In the genomic region with DNA sequence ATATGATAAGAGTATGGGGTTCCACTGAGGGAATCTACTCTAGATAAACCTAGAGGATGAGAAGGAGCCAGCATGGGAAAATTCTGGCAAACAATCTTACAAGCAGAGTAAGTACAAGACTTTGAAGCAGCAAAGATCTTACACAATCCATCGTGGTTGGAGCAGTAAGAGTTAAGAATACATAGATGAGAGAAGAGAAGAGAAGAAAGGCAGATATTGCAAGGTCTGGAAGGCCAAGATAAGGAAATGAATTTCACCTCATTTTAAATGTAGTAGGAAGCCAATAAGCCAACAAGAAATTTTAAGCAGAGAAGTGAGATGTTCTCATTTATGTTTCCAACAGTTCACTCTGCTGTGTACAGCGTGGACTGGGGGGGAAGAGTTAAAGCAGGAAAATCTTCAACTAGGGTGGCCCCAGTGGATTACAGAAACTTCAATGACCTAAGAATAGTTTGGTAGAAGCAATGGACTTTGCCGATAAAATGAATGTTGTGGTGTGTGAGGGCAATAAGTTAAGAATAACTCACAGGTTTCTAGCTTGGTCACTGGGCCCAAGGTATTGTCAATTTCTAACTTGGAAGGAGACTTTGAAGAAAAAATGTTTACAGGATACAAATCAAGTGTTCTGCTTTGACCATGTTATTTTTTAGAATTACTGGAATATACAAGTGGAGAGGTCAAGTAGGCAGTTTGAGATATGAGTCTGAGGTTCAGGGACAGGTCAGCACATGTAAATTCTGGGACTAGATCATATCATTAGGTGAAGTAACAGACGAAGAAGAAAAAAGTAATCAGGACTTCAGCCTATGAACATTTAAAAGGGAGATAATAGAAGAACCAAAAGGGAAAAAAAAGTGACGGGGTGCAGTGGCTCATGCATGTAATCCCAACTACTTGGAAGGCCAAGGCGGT, we compare ENCODE assay signal across 1 cellular context.
TF ChIP-seq lines count a peak whose summit lies in the region.

No MANE protein-coding gene starts in this region.

TF ChIP-seq in K562, 482 proteins besides CTCF, POLR2A, EP300 and RAD21 (continued from another document and continues in another):
- TF ChIP-seq ZNF395 (CRISPR knock-in tag; IDR thresholded peaks at IDR 0.05) (peak; percentile 71), POLR2G (IDR thresholded peaks at IDR 0.05; ENCODE audit: low read depth, low read length) (no peak), SMAD4 (CRISPR knock-in tag; conservative IDR thresholded peaks at IDR 0.05) (peak; percentile 10), SMARCE1 (IDR thresholded peaks at IDR 0.05) (peak; percentile 94), SIRT6 (IDR thresholded peaks at IDR 0.05; ENCODE audit: low read depth, low read length) (no peak), EWSR1 (IDR thresholded peaks at IDR 0.05; ENCODE audit: borderline replicate concordance, low read depth, partially characterized antibody) (no peak), RBM15 (IDR thresholded peaks at IDR 0.05; ENCODE audit: insufficient read depth, low read length) (no peak), ARID3B (CRISPR knock-in tag; IDR thresholded peaks at IDR 0.05; ENCODE audit: borderline replicate concordance) (no peak), ZEB2 (IDR thresholded peaks at IDR 0.05) (peak; percentile 71; the same call in 1 of the 2 replicates), KAT7 (CRISPR knock-in tag; IDR thresholded peaks at IDR 0.05; ENCODE audit: borderline replicate concordance) (no peak), SREBF2 (CRISPR knock-in tag; IDR thresholded peaks at IDR 0.05) (no peak), PYGO2 (tag; IDR thresholded peaks at IDR 0.05) (no peak), RBM22 (IDR thresholded peaks at IDR 0.05; ENCODE audit: low read depth, low read length, poor library complexity, severe bottlenecking) (no peak), ZBED1 (IDR thresholded peaks at IDR 0.05) (no peak), ZNF134 (CRISPR knock-in tag; conservative IDR thresholded peaks at IDR 0.05) (no peak), ZKSCAN1 (IDR thresholded peaks at IDR 0.05; ENCODE audit: low read depth, low read length) (no peak), TAF7 (tag; IDR thresholded peaks at IDR 0.05) (no peak)
- TF ChIP-seq, protein P1, sequence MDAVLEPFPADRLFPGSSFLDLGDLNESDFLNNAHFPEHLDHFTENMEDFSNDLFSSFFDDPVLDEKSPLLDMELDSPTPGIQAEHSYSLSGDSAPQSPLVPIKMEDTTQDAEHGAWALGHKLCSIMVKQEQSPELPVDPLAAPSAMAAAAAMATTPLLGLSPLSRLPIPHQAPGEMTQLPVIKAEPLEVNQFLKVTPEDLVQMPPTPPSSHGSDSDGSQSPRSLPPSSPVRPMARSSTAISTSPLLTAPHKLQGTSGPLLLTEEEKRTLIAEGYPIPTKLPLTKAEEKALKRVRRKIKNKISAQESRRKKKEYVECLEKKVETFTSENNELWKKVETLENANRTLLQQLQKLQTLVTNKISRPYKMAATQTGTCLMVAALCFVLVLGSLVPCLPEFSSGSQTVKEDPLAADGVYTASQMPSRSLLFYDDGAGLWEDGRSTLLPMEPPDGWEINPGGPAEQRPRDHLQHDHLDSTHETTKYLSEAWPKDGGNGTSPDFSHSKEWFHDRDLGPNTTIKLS (IDR thresholded peaks at IDR 0.05; ENCODE audit: borderline replicate concordance, low read depth): no peak
- TF ChIP-seq, protein P2, sequence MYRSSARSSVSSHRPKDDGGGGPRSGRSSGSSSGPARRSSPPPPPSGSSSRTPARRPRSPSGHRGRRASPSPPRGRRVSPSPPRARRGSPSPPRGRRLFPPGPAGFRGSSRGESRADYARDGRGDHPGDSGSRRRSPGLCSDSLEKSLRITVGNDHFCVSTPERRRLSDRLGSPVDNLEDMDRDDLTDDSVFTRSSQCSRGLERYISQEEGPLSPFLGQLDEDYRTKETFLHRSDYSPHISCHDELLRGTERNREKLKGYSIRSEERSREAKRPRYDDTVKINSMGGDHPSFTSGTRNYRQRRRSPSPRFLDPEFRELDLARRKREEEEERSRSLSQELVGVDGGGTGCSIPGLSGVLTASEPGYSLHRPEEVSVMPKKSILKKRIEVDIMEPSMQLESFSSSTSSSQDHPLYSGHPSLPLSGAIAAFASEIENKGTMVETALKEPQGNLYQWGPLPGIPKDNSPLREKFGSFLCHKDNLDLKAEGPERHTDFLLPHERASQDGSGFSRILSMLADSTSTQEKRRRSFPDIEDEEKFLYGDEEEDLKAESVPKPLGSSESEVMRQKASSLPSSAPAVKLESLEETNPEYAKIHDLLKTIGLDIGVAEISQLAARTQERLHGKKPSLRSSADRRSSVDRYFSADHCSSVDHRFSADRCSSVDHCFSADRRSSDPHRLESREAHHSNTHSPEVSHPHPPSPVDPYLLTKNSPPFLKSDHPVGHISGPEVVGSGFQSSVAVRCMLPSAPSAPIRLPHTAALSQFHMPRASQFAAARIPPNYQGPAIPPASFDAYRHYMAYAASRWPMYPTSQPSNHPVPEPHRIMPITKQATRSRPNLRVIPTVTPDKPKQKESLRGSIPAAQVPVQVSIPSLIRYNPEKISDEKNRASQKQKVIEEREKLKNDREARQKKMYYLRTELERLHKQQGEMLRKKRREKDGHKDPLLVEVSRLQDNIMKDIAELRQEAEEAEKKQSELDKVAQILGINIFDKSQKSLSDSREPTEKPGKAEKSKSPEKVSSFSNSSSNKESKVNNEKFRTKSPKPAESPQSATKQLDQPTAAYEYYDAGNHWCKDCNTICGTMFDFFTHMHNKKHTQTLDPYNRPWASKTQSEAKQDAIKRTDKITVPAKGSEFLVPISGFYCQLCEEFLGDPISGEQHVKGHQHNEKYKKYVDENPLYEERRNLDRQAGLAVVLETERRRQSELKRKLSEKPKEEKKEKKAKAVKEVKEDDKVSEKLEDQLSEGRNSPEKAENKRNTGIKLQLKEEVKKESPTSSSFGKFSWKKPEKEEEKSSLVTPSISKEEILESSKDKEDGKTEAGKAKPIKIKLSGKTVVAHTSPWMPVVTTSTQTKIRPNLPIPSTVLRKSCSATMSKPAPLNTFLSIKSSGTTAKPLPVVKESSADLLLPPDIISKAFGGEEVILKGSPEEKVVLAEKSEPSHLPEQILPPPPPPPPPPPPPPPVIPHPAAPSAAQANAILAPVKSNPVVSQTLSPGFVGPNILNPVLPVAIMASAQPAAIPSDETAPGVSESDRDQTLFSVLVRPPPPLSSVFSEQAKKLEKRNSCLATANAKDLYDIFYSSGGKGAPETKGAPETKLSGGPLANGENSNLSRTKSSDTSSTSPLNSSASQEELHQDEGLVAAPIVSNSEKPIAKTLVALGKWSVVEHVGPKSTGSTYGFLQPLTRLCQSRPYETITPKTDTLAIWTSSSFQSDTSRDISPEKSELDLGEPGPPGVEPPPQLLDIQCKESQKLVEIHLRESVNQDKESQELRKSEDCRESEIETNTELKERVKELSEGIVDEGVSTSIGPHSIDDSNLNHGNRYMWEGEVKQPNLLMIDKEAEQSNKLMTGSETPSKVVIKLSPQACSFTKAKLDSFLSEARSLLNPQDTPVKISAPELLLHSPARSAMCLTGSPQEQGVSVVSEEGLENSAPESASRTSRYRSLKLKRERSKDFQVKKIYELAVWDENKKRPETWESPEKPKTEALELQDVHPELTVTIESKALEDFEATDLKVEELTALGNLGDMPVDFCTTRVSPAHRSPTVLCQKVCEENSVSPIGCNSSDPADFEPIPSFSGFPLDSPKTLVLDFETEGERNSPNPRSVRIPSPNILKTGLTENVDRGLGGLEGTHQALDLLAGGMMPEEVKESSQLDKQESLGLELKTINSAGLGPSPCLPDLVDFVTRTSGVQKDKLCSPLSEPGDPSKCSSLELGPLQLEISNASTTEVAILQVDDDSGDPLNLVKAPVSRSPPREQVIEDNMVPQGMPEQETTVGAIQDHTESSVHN (IDR thresholded peaks at IDR 0.05; ENCODE audit: borderline replicate concordance in 1 of 2, low read depth in 1 of 2): no peak
- TF ChIP-seq, protein P3, sequence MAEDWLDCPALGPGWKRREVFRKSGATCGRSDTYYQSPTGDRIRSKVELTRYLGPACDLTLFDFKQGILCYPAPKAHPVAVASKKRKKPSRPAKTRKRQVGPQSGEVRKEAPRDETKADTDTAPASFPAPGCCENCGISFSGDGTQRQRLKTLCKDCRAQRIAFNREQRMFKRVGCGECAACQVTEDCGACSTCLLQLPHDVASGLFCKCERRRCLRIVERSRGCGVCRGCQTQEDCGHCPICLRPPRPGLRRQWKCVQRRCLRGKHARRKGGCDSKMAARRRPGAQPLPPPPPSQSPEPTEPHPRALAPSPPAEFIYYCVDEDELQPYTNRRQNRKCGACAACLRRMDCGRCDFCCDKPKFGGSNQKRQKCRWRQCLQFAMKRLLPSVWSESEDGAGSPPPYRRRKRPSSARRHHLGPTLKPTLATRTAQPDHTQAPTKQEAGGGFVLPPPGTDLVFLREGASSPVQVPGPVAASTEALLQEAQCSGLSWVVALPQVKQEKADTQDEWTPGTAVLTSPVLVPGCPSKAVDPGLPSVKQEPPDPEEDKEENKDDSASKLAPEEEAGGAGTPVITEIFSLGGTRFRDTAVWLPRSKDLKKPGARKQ (CRISPR knock-in tag; IDR thresholded peaks at IDR 0.05): no peak
- TF ChIP-seq, protein P4, sequence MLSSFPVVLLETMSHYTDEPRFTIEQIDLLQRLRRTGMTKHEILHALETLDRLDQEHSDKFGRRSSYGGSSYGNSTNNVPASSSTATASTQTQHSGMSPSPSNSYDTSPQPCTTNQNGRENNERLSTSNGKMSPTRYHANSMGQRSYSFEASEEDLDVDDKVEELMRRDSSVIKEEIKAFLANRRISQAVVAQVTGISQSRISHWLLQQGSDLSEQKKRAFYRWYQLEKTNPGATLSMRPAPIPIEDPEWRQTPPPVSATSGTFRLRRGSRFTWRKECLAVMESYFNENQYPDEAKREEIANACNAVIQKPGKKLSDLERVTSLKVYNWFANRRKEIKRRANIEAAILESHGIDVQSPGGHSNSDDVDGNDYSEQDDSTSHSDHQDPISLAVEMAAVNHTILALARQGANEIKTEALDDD (IDR thresholded peaks at IDR 0.05): peak; percentile 61
- TF ChIP-seq, protein P5, sequence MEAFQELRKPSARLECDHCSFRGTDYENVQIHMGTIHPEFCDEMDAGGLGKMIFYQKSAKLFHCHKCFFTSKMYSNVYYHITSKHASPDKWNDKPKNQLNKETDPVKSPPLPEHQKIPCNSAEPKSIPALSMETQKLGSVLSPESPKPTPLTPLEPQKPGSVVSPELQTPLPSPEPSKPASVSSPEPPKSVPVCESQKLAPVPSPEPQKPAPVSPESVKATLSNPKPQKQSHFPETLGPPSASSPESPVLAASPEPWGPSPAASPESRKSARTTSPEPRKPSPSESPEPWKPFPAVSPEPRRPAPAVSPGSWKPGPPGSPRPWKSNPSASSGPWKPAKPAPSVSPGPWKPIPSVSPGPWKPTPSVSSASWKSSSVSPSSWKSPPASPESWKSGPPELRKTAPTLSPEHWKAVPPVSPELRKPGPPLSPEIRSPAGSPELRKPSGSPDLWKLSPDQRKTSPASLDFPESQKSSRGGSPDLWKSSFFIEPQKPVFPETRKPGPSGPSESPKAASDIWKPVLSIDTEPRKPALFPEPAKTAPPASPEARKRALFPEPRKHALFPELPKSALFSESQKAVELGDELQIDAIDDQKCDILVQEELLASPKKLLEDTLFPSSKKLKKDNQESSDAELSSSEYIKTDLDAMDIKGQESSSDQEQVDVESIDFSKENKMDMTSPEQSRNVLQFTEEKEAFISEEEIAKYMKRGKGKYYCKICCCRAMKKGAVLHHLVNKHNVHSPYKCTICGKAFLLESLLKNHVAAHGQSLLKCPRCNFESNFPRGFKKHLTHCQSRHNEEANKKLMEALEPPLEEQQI (IDR thresholded peaks at IDR 0.05): peak; percentile 84
- TF ChIP-seq, protein P6, sequence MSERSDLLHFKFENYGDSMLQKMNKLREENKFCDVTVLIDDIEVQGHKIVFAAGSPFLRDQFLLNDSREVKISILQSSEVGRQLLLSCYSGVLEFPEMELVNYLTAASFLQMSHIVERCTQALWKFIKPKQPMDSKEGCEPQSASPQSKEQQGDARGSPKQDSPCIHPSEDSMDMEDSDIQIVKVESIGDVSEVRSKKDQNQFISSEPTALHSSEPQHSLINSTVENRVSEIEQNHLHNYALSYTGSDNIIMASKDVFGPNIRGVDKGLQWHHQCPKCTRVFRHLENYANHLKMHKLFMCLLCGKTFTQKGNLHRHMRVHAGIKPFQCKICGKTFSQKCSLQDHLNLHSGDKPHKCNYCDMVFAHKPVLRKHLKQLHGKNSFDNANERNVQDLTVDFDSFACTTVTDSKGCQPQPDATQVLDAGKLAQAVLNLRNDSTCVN (CRISPR knock-in tag; IDR thresholded peaks at IDR 0.05): no peak
- TF ChIP-seq, protein P7, sequence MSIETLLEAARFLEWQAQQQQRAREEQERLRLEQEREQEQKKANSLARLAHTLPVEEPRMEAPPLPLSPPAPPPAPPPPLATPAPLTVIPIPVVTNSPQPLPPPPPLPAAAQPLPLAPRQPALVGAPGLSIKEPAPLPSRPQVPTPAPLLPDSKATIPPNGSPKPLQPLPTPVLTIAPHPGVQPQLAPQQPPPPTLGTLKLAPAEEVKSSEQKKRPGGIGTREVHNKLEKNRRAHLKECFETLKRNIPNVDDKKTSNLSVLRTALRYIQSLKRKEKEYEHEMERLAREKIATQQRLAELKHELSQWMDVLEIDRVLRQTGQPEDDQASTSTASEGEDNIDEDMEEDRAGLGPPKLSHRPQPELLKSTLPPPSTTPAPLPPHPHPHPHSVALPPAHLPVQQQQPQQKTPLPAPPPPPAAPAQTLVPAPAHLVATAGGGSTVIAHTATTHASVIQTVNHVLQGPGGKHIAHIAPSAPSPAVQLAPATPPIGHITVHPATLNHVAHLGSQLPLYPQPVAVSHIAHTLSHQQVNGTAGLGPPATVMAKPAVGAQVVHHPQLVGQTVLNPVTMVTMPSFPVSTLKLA (conservative IDR thresholded peaks at IDR 0.05): peak in 1 of 2 experiments; percentile 62; a peak in 2 of 4 replicates
